Comparison of ENCODE assay signal across 1 cellular context in the genomic region with DNA sequence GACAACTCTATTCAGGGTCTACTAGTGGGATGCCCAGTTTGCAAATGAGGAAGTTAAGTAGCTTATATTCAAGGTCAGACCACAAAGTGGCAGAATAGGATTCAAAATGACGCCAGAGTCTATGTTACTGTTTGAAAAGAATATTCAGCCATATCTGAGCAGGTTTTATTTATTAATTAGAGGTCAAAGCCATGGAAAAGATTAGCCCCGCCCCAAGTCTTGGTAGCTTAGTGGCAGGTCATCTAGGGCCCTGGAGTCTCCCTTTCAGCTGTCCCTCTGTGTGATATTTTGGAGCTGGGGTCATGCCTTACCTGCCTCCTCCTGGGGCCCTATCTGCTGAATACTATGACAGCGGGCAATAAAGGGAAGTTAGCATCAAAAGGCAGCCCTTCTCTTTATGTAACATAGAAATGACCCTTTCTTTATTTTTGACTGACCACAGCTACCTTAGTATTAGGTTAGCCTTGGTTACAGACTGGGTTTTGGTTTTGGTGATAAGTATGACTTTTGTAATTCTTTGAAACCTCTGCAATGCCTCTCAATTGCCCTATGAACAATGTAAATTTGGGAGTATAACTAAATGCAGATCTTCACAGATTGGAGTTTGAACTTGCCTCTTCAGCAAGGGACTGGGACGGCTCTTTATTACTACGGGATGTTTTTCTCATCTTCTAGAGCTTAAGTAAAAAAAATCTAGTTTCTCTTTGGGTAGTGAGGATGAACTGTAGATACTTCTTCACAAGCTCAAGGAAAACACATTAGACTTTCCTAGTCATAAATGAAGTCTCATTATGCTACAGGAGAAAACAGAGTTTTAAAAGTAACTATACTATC.
A peak's percentile ranks its signal among the peaks of the same experiment; 100 is the strongest.
TF ChIP-seq lines count a peak whose summit lies in the region.

No MANE protein-coding gene starts in this region.

TF ChIP-seq in GM12878, 131 proteins besides CTCF, POLR2A, EP300 and RAD21 (continued from another document):
- TF ChIP-seq, protein P1, sequence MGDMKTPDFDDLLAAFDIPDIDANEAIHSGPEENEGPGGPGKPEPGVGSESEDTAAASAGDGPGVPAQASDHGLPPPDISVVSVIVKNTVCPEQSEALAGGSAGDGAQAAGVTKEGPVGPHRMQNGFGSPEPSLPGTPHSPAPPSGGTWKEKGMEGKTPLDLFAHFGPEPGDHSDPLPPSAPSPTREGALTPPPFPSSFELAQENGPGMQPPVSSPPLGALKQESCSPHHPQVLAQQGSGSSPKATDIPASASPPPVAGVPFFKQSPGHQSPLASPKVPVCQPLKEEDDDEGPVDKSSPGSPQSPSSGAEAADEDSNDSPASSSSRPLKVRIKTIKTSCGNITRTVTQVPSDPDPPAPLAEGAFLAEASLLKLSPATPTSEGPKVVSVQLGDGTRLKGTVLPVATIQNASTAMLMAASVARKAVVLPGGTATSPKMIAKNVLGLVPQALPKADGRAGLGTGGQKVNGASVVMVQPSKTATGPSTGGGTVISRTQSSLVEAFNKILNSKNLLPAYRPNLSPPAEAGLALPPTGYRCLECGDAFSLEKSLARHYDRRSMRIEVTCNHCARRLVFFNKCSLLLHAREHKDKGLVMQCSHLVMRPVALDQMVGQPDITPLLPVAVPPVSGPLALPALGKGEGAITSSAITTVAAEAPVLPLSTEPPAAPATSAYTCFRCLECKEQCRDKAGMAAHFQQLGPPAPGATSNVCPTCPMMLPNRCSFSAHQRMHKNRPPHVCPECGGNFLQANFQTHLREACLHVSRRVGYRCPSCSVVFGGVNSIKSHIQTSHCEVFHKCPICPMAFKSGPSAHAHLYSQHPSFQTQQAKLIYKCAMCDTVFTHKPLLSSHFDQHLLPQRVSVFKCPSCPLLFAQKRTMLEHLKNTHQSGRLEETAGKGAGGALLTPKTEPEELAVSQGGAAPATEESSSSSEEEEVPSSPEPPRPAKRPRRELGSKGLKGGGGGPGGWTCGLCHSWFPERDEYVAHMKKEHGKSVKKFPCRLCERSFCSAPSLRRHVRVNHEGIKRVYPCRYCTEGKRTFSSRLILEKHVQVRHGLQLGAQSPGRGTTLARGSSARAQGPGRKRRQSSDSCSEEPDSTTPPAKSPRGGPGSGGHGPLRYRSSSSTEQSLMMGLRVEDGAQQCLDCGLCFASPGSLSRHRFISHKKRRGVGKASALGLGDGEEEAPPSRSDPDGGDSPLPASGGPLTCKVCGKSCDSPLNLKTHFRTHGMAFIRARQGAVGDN (IDR thresholded peaks at IDR 0.05) = no peak
- TF ChIP-seq, protein P2, sequence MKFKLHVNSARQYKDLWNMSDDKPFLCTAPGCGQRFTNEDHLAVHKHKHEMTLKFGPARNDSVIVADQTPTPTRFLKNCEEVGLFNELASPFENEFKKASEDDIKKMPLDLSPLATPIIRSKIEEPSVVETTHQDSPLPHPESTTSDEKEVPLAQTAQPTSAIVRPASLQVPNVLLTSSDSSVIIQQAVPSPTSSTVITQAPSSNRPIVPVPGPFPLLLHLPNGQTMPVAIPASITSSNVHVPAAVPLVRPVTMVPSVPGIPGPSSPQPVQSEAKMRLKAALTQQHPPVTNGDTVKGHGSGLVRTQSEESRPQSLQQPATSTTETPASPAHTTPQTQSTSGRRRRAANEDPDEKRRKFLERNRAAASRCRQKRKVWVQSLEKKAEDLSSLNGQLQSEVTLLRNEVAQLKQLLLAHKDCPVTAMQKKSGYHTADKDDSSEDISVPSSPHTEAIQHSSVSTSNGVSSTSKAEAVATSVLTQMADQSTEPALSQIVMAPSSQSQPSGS (IDR thresholded peaks at IDR 0.05; ENCODE audit: low read length) = no peak
- TF ChIP-seq, protein P3, sequence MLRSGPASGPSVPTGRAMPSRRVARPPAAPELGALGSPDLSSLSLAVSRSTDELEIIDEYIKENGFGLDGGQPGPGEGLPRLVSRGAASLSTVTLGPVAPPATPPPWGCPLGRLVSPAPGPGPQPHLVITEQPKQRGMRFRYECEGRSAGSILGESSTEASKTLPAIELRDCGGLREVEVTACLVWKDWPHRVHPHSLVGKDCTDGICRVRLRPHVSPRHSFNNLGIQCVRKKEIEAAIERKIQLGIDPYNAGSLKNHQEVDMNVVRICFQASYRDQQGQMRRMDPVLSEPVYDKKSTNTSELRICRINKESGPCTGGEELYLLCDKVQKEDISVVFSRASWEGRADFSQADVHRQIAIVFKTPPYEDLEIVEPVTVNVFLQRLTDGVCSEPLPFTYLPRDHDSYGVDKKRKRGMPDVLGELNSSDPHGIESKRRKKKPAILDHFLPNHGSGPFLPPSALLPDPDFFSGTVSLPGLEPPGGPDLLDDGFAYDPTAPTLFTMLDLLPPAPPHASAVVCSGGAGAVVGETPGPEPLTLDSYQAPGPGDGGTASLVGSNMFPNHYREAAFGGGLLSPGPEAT (IDR thresholded peaks at IDR 0.05; ENCODE audit: low read depth) = 0 out of 2 replicates have a peak, but pooled peaks have one; percentile 17
- 0 out of 4 replicates have a peak, but pooled peaks of 1 of the 2 experiments have one; percentile 11 for TF ChIP-seq BHLHE40 (IDR thresholded peaks at IDR 0.05; ENCODE audit: borderline replicate concordance in 1 of 2, low read depth in 2 of 2, low read length in 1 of 2)
- no peak for TF ChIP-seq CBFB (IDR thresholded peaks at IDR 0.05; ENCODE audit: low read depth)
- TF ChIP-seq NRF1 (conservative IDR thresholded peaks at IDR 0.05; ENCODE audit: low read depth, low read length) = no peak
- TF ChIP-seq ATF7 (IDR thresholded peaks at IDR 0.05; ENCODE audit: low read depth) = 0 out of 2 replicates have a peak, but pooled peaks have one; percentile 6
- peak; percentile 40; the same call in 1 of the 2 replicates for TF ChIP-seq IKZF1 (conservative IDR thresholded peaks at IDR 0.05)
- TF ChIP-seq, protein P4, sequence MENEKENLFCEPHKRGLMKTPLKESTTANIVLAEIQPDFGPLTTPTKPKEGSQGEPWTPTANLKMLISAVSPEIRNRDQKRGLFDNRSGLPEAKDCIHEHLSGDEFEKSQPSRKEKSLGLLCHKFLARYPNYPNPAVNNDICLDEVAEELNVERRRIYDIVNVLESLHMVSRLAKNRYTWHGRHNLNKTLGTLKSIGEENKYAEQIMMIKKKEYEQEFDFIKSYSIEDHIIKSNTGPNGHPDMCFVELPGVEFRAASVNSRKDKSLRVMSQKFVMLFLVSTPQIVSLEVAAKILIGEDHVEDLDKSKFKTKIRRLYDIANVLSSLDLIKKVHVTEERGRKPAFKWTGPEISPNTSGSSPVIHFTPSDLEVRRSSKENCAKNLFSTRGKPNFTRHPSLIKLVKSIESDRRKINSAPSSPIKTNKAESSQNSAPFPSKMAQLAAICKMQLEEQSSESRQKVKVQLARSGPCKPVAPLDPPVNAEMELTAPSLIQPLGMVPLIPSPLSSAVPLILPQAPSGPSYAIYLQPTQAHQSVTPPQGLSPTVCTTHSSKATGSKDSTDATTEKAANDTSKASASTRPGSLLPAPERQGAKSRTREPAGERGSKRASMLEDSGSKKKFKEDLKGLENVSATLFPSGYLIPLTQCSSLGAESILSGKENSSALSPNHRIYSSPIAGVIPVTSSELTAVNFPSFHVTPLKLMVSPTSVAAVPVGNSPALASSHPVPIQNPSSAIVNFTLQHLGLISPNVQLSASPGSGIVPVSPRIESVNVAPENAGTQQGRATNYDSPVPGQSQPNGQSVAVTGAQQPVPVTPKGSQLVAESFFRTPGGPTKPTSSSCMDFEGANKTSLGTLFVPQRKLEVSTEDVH (IDR thresholded peaks at IDR 0.05; ENCODE audit: low read depth, partially characterized antibody) = no peak
- TF ChIP-seq GATAD2B (conservative IDR thresholded peaks at IDR 0.05; ENCODE audit: low read depth) = peak; percentile 52; the same call in 1 of the 2 replicates
- TF ChIP-seq KLF5 (IDR thresholded peaks at IDR 0.05; ENCODE audit: partially characterized antibody) = no peak
- no peak; the same call in 1 of the 2 replicates for TF ChIP-seq ZBED1 (IDR thresholded peaks at IDR 0.05; ENCODE audit: borderline replicate concordance)
- TF ChIP-seq CHD1 (IDR thresholded peaks at IDR 0.05; ENCODE audit: low read depth, low read length) = no peak
- no peak for TF ChIP-seq HDAC6 (IDR thresholded peaks at IDR 0.05; ENCODE audit: unreplicated experiment)
- no peak for TF ChIP-seq ASH2L (IDR thresholded peaks at IDR 0.05; ENCODE audit: borderline replicate concordance, low read depth)
- TF ChIP-seq STAT3 (IDR thresholded peaks at IDR 0.05; ENCODE audit: low read depth, low read length) = no peak
- TF ChIP-seq MTA3 (IDR thresholded peaks at IDR 0.05; ENCODE audit: borderline replicate concordance, low read length) = no peak
- no peak for TF ChIP-seq IRF4 (IDR thresholded peaks at IDR 0.05; ENCODE audit: low read depth, low read length)
- TF ChIP-seq JUND (IDR thresholded peaks at IDR 0.05; ENCODE audit: low read depth, low read length) = no peak
- TF ChIP-seq TAF1 (IDR thresholded peaks at IDR 0.05; ENCODE audit: borderline replicate concordance, low read depth, low read length) = no peak
- TF ChIP-seq, protein P5, sequence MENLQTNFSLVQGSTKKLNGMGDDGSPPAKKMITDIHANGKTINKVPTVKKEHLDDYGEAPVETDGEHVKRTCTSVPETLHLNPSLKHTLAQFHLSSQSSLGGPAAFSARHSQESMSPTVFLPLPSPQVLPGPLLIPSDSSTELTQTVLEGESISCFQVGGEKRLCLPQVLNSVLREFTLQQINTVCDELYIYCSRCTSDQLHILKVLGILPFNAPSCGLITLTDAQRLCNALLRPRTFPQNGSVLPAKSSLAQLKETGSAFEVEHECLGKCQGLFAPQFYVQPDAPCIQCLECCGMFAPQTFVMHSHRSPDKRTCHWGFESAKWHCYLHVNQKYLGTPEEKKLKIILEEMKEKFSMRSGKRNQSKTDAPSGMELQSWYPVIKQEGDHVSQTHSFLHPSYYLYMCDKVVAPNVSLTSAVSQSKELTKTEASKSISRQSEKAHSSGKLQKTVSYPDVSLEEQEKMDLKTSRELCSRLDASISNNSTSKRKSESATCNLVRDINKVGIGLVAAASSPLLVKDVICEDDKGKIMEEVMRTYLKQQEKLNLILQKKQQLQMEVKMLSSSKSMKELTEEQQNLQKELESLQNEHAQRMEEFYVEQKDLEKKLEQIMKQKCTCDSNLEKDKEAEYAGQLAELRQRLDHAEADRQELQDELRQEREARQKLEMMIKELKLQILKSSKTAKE (IDR thresholded peaks at IDR 0.05; ENCODE audit: low read depth, poor library complexity, severe bottlenecking) = peak; percentile 43
- no peak for TF ChIP-seq MXI1 (IDR thresholded peaks at IDR 0.05; ENCODE audit: low read depth, low read length)
- TF ChIP-seq NR2F1 (conservative IDR thresholded peaks at IDR 0.05) = peak; percentile 85
- TF ChIP-seq, protein P6, sequence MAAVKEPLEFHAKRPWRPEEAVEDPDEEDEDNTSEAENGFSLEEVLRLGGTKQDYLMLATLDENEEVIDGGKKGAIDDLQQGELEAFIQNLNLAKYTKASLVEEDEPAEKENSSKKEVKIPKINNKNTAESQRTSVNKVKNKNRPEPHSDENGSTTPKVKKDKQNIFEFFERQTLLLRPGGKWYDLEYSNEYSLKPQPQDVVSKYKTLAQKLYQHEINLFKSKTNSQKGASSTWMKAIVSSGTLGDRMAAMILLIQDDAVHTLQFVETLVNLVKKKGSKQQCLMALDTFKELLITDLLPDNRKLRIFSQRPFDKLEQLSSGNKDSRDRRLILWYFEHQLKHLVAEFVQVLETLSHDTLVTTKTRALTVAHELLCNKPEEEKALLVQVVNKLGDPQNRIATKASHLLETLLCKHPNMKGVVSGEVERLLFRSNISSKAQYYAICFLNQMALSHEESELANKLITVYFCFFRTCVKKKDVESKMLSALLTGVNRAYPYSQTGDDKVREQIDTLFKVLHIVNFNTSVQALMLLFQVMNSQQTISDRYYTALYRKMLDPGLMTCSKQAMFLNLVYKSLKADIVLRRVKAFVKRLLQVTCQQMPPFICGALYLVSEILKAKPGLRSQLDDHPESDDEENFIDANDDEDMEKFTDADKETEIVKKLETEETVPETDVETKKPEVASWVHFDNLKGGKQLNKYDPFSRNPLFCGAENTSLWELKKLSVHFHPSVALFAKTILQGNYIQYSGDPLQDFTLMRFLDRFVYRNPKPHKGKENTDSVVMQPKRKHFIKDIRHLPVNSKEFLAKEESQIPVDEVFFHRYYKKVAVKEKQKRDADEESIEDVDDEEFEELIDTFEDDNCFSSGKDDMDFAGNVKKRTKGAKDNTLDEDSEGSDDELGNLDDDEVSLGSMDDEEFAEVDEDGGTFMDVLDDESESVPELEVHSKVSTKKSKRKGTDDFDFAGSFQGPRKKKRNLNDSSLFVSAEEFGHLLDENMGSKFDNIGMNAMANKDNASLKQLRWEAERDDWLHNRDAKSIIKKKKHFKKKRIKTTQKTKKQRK (IDR thresholded peaks at IDR 0.05; ENCODE audit: low read depth, low read length) = no peak
- no peak for TF ChIP-seq DPF2 (IDR thresholded peaks at IDR 0.05)
- peak; percentile 30; the same call in 1 of the 2 replicates for TF ChIP-seq FOXM1 (IDR thresholded peaks at IDR 0.05; ENCODE audit: low read depth, low read length)
- TF ChIP-seq ZNF384 (IDR thresholded peaks at IDR 0.05; ENCODE audit: borderline replicate concordance, low read depth, low read length) = no peak
TF ChIP-seq in GM12878: peak in this region for 15.
